ENCODE assay signal across 7 cellular contexts in the genomic region with DNA sequence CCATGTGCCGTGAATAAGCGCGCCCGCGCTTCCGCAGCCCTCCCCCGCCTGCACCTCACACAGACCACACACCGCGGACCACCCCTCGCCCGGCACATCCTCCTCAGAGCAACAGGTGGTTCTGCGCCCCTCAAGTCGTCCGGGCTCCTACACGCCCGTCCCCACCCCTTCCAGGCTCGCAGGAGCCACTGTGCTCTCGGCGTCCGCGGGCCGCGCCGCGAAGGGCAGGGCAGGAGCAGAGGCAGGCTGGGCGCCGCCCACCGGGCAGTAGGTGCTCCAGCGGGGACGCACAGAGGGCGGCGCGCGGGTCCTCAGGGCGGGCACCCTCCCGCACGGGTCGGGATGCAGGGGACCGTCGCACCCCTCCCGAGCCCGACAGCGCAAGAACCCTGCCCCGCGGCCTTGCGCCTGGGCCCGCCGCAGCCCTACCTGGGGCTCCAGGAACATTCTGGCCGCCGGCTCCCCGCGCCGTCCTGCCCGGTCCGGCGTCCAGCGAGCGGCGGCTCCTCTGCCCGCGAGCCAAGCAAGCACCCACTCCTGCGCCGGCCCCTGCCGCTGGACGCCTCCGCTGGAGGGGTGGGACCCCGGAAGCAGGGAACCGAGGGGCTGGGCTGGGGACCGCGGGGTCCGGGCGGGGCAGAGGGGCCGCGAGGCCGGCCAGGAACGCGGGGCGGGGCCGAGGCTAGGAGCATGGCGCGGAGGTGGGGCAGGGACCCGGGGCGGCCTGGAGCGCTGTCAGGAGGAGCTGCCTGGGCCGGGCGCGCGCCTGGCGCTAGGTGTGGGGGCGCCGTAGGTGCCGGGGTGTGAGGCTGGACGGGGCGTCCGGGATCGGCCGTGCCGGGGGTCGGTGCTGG. TPM values are rescaled to one million over a fixed set of nuclear protein-coding genes. Genes with fewer than 3 reads are reported as not detected.
A peak's percentile ranks its signal among the peaks of the same experiment; 100 is the strongest.
DNase-seq lines count a peak whose midpoint lies in the region; ATAC-seq, FAIRE-seq and TF ChIP-seq lines count a peak whose summit lies in the region.

No MANE protein-coding gene starts in this region.

- ATAC-seq in SK-N-SH treated with all-trans-retinoic acid at 6 μM for 48 hours (peak; percentile 30), GM19035 (IDR thresholded peaks at IDR 0.05; ENCODE audit: unreplicated experiment) (no peak)

- no peak for FAIRE-seq in keratinocyte (lab: Jason Lieb, UNC)

- H3K9me3 ChIP-seq in keratinocyte (ENCODE audit: control insufficient read depth, low read depth, low read length) = no peaks in the 10 kb centered on the region

- peaks cover 44% of the 10 kb centered on the region for H3K27me3 ChIP-seq in keratinocyte (ENCODE audit: control insufficient read depth, extremely low read depth, insufficient read depth, low read length)

- peaks cover 21% of the 10 kb centered on the region for H3K27me3 Mint-ChIP-seq in activated naive CD8-positive, alpha-beta T cell treated with anti-CD3 and anti-CD28 coated beads for 36 hours

- H3K9me3 Mint-ChIP-seq in activated naive CD8-positive, alpha-beta T cell treated with anti-CD3 and anti-CD28 coated beads for 36 hours = no peaks in the 10 kb centered on the region

- H3K79me2 ChIP-seq in keratinocyte (ENCODE audit: control insufficient read depth, insufficient read depth, low read length) = no peaks in the 10 kb centered on the region

- H3K27ac Mint-ChIP-seq in activated naive CD8-positive, alpha-beta T cell treated with anti-CD3 and anti-CD28 coated beads for 36 hours = no peak overlapping the region

- H3K9ac ChIP-seq in keratinocyte (ENCODE audit: control insufficient read depth, extremely low read depth, insufficient read depth, low read length) = no peak overlapping the region

- H4K20me1 ChIP-seq in keratinocyte (ENCODE audit: control insufficient read depth, extremely low read depth, insufficient read depth, low read length) = no peaks in the 10 kb centered on the region

- dilution Hi-C loops in keratinocyte (cut with MboI; ENCODE audit: extremely low pct_ligation_motif_present, low sequenced_read_pairs) = no loop called here

- H3K36me3 Mint-ChIP-seq in activated naive CD8-positive, alpha-beta T cell treated with anti-CD3 and anti-CD28 coated beads for 36 hours = no peaks in the 10 kb centered on the region

- H3K4me2 ChIP-seq in keratinocyte (ENCODE audit: control insufficient read depth, extremely low read depth, insufficient read depth, low read depth, low read length) = peak overlapping the region; percentile 22

- peak overlapping the region; percentile 3 for H2AFZ ChIP-seq in keratinocyte (ENCODE audit: control insufficient read depth, low read length)

- H3K4me1 Mint-ChIP-seq in activated naive CD8-positive, alpha-beta T cell treated with anti-CD3 and anti-CD28 coated beads for 36 hours = peaks cover 21% of the 10 kb centered on the region

- H3K4me3 Mint-ChIP-seq in activated naive CD8-positive, alpha-beta T cell treated with anti-CD3 and anti-CD28 coated beads for 36 hours = peak overlapping the region; percentile 69

- H3K4me3 ChIP-seq in keratinocyte (ENCODE audit: control insufficient read depth in 2 of 3, extremely low read depth in 1 of 3, insufficient read depth in 2 of 3, low read depth in 1 of 3, low read length in 3 of 3) = peak overlapping the region in 2 of 3 experiments; percentile 14 to 21

- peak in 1 of 3 experiments; percentile 24 for TF ChIP-seq CTCF in keratinocyte (optimal IDR thresholded peaks at IDR 0.05 in 1 of 3, IDR thresholded peaks at IDR 0.05 in 1 of 3, conservative IDR thresholded peaks at IDR 0.05 in 1 of 3; ENCODE audit: extremely low read depth in 1 of 3, insufficient read depth in 2 of 3, low read length in 3 of 3)

- H3K36me3 ChIP-seq in keratinocyte (ENCODE audit: control insufficient read depth in 2 of 2, extremely low read depth in 1 of 2, insufficient read depth in 2 of 2, low read length in 2 of 2) = no peaks in the 10 kb centered on the region

- no peaks in the 10 kb centered on the region for H3K4me1 ChIP-seq in keratinocyte (ENCODE audit: control insufficient read depth, extremely low read depth, insufficient read depth, low read length)

- no peaks in the 10 kb centered on the region for H3K9me1 ChIP-seq in keratinocyte (ENCODE audit: control insufficient read depth, extremely low read depth, insufficient read depth, low read length)

- no peak overlapping the region for H3K27ac ChIP-seq in keratinocyte (ENCODE audit: control insufficient read depth, insufficient read depth, low read length)

- DNase-seq in activated naive CD8-positive, alpha-beta T cell treated with anti-CD3 and anti-CD28 coated beads for 36 hours = peak; percentile 45
- DNase-seq in keratinocyte (ENCODE audit: low read depth, low spot score) (no peak), NCI-H1694 treated with DMSO at 0.1 percent for 48 hours (lab: John Stamatoyannopoulos, UW) (no peak), NOMO-1 treated with dmso at 0.1 percent for 144 hours (lab: John Stamatoyannopoulos, UW; ENCODE audit: unreplicated experiment) (no peak)
- DNase-seq in stimulated activated CD8-positive, alpha-beta memory T cell treated with anti-CD3 and anti-CD28 coated beads, Interleukin-7, amount 100 ng/mL, for 4 hours (ENCODE audit: low read depth in 2 of 2) = peak; percentile 41 to 64

TF ChIP-seq in SK-N-SH treated with all-trans-retinoic acid at 6 μM for 48 hours, 23 proteins besides CTCF, POLR2A, EP300 and RAD21:
- peak; percentile 81 for TF ChIP-seq ZFP3 (CRISPR knock-in tag; IDR thresholded peaks at IDR 0.05)
- no peak for TF ChIP-seq PATZ1 (CRISPR knock-in tag; IDR thresholded peaks at IDR 0.05; ENCODE audit: borderline replicate concordance)

RNA-seq across cellular contexts. Expression of gene RASGEF1A, which starts 37.4 kb away (rescaled TPM):
- under 1 TPM; 0.40 to 0.45 TPM for total RNA-seq in activated naive CD8-positive, alpha-beta T cell treated with anti-CD3 and anti-CD28 coated beads for 36 hours
- 2.1 to 3.6 TPM (median 2.2 TPM) in 3 replicates for polyA plus RNA-seq in keratinocyte
- 0.59 TPM for polyA plus RNA-seq in keratinocyte (2011; ENCODE audit: low read depth)
- 2.3 and 3.2 TPM in 2 replicates for polyA plus RNA-seq in keratinocyte (2011; cell fraction: cytosol; rRNA removed)
- 3.1 and 3.6 TPM in 2 replicates for polyA plus RNA-seq in keratinocyte (2011; cell fraction: nucleus; rRNA removed)
- 0.79 and 1.5 TPM in 2 replicates for polyA plus RNA-seq in keratinocyte (2012; ENCODE audit: low replicate concordance)
- 1.8 to 4.4 TPM (median 3.7 TPM) in 3 replicates for polyA minus RNA-seq in keratinocyte
- 5.6 TPM for polyA minus RNA-seq in keratinocyte (2011; cell fraction: cytosol; rRNA and poly(A)+ RNA removed)
- polyA minus RNA-seq in keratinocyte (2011; cell fraction: nucleus; rRNA and poly(A)+ RNA removed) = 2.2 and 2.8 TPM in 2 replicates

Comparison
In these comparisons a context has a peak if more than half of its experiments do, and no peak if none do; other contexts are left out.
1. DNase-seq: peak in activated naive CD8-positive, alpha-beta T cell treated with anti-CD3 and anti-CD28 coated beads for 36 hours (single experiment) and stimulated activated CD8-positive, alpha-beta memory T cell treated with anti-CD3 and anti-CD28 coated beads, Interleukin-7, amount 100 ng/mL, for 4 hours (2 of 2); none in keratinocyte (single experiment), NCI-H1694 treated with DMSO at 0.1 percent for 48 hours (single experiment) and NOMO-1 treated with dmso at 0.1 percent for 144 hours (single experiment).